Comparison of ENCODE assay signal across 1 cellular context in the genomic region with DNA sequence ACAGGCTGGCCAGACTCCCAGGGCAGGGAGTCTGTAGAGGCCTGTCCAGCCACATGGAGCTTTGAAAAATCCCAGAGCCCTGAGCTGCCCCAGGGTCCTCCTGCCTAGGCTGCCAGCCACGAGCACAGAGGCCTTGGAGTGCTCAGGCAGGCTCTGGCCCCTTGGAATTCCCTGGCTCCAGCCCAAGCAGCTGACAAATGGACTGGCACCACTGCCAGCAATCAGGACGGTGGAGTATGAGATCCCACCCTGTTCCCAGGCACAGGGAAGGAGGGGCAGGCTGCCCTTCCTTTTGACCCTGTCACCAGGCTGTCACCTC.
TF ChIP-seq lines count a peak whose summit lies in the region.

No MANE protein-coding gene starts in this region.

TF ChIP-seq in GM12878, 131 proteins besides CTCF, POLR2A, EP300 and RAD21:
- TF ChIP-seq POU2F2 (IDR thresholded peaks at IDR 0.05; ENCODE audit: borderline replicate concordance, low read depth, low read length) (no peak), IRF5 (IDR thresholded peaks at IDR 0.05; ENCODE audit: borderline replicate concordance) (no peak), NFIC (IDR thresholded peaks at IDR 0.05; ENCODE audit: low read depth, low read length) (no peak), NR2C2 (IDR thresholded peaks at IDR 0.05; ENCODE audit: borderline replicate concordance, control insufficient read depth, insufficient read length, low read depth) (no peak), PBX3 (IDR thresholded peaks at IDR 0.05; ENCODE audit: insufficient replicate concordance, low read depth, low read length) (no peak), EGR1 (IDR thresholded peaks at IDR 0.05; ENCODE audit: borderline replicate concordance in 1 of 2, low read depth in 2 of 2, low read length in 2 of 2) (no peak), RFX5 (IDR thresholded peaks at IDR 0.05; ENCODE audit: low read depth, low read length) (no peak), SMC3 (IDR thresholded peaks at IDR 0.05; ENCODE audit: borderline replicate concordance, low read length) (no peak), YBX1 (IDR thresholded peaks at IDR 0.05) (no peak), IRF4 (IDR thresholded peaks at IDR 0.05; ENCODE audit: low read depth, low read length) (no peak), MEF2B (IDR thresholded peaks at IDR 0.05; ENCODE audit: partially characterized antibody, poor library complexity, severe bottlenecking) (no peak), RB1 (IDR thresholded peaks at IDR 0.05; ENCODE audit: borderline replicate concordance) (no peak), NFXL1 (IDR thresholded peaks at IDR 0.05; ENCODE audit: borderline replicate concordance) (no peak), ETV6 (conservative IDR thresholded peaks at IDR 0.05 in 1 of 2, IDR thresholded peaks at IDR 0.05 in 1 of 2; ENCODE audit: borderline replicate concordance in 1 of 2, low read depth in 1 of 2) (no peak), TCF12 (IDR thresholded peaks at IDR 0.05; ENCODE audit: low read depth, low read length) (no peak), SREBF1 (IDR thresholded peaks at IDR 0.05; ENCODE audit: low read length) (no peak)
- TF ChIP-seq, protein P1, sequence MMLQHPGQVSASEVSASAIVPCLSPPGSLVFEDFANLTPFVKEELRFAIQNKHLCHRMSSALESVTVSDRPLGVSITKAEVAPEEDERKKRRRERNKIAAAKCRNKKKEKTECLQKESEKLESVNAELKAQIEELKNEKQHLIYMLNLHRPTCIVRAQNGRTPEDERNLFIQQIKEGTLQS (IDR thresholded peaks at IDR 0.05; ENCODE audit: borderline replicate concordance, extremely low read depth, low read depth, low read length), result no peak
- TF ChIP-seq, protein P2, sequence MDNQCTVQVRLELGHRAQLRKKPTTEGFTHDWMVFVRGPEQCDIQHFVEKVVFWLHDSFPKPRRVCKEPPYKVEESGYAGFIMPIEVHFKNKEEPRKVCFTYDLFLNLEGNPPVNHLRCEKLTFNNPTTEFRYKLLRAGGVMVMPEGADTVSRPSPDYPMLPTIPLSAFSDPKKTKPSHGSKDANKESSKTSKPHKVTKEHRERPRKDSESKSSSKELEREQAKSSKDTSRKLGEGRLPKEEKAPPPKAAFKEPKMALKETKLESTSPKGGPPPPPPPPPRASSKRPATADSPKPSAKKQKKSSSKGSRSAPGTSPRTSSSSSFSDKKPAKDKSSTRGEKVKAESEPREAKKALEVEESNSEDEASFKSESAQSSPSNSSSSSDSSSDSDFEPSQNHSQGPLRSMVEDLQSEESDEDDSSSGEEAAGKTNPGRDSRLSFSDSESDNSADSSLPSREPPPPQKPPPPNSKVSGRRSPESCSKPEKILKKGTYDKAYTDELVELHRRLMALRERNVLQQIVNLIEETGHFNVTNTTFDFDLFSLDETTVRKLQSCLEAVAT (IDR thresholded peaks at IDR 0.05), result no peak
- TF ChIP-seq, protein P3, sequence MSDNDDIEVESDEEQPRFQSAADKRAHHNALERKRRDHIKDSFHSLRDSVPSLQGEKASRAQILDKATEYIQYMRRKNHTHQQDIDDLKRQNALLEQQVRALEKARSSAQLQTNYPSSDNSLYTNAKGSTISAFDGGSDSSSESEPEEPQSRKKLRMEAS (IDR thresholded peaks at IDR 0.05; ENCODE audit: low read depth, low read length), result no peak
